16 cellular contexts compared by ENCODE assay signal in the genomic region with DNA sequence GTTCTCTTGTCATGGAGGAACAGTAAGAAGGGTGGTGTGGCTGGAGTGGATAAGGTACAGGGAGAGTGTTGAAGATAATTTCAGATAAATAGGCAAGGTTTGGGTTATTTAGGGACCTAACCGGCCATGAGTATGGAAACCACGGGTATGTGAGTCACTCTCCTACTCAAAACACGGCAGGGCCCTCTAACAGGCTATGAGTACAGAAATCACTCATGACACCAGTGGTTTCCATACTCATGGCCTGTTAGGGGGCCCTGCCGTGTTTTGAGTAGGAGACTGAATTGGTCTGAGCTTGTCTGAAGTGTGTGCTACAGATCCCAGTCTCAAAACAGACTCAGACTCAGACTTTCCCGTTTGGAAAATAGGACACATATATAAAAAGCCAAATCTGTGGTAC.
DNase-seq lines count a peak whose midpoint lies in the region; ATAC-seq lines count a peak whose summit lies in the region.
"Had no signal": no experiment of that assay in that cellular context is flagged by ENCODE, and none has a peak within 500 bp of the region (broad histone marks: within the 10 kb centered on the region; RNA-seq: fewer than 3 reads in every experiment).

No MANE protein-coding gene starts in this region.

- ATAC-seq in GM19395 (IDR thresholded peaks at IDR 0.05; ENCODE audit: unreplicated experiment): peak; percentile 66
- peak; percentile 64 for ATAC-seq in HG02852 (IDR thresholded peaks at IDR 0.05; ENCODE audit: unreplicated experiment)
- ATAC-seq in GM21381 (IDR thresholded peaks at IDR 0.05; ENCODE audit: unreplicated experiment): no peak

- DNase-seq in RPMI7951 (ENCODE audit: low read depth): peak; percentile 45
- no peak for DNase-seq in NCI-H1417 treated with DMSO at 0.1 percent for 48 hours (lab: John Stamatoyannopoulos, UW)
- no peak for DNase-seq in RPMI8226
- no peak for DNase-seq in kidney glomerular epithelial cell (lab: John Stamatoyannopoulos, UW)
- DNase-seq: CD4-positive, CD25-positive, alpha-beta regulatory T cell; DMS53; HCEC 1CT; NCI-H1105 treated with DMSO at 0.1 percent for 48 hours; NCI-H187 treated with DMSO at 0.1 percent for 48 hours; NCI-H345; NCI-H526; NK-92 treated with Interleukin-12 subunit alpha and Interleukin-12 subunit beta, amount 100 ng/mL, for 24 hours; T-helper 2 cell had no signal
